ENCODE assay signal across 10 cellular contexts in genomic region chr3:4158329-4158728, GRCh38.
"Had no signal": no experiment of that assay in that cellular context is flagged by ENCODE, and none has a peak within 500 bp of the region (broad histone marks: within the 10 kb centered on the region; RNA-seq: fewer than 3 reads in every experiment).

No MANE protein-coding gene starts in this region.

- H2AFZ ChIP-seq: GM23248 had no signal

- H3K4me3 ChIP-seq: GM23248 had no signal

- DNase-seq: GM23248, H9, HCEC 1CT, HFFc6, IMR-90, KBM-7 had no signal

- FAIRE-seq: H1, H54 had no signal

- H3K4me2 ChIP-seq: KMS-11 had no signal

- H3K27ac ChIP-seq: GM23248, HL-60, KMS-11 had no signal

- H3K27ac Mint-ChIP-seq: H9, HFFc6 had no signal

- H3K4me3 Mint-ChIP-seq: H9, HFFc6 had no signal
